In the genomic region with DNA sequence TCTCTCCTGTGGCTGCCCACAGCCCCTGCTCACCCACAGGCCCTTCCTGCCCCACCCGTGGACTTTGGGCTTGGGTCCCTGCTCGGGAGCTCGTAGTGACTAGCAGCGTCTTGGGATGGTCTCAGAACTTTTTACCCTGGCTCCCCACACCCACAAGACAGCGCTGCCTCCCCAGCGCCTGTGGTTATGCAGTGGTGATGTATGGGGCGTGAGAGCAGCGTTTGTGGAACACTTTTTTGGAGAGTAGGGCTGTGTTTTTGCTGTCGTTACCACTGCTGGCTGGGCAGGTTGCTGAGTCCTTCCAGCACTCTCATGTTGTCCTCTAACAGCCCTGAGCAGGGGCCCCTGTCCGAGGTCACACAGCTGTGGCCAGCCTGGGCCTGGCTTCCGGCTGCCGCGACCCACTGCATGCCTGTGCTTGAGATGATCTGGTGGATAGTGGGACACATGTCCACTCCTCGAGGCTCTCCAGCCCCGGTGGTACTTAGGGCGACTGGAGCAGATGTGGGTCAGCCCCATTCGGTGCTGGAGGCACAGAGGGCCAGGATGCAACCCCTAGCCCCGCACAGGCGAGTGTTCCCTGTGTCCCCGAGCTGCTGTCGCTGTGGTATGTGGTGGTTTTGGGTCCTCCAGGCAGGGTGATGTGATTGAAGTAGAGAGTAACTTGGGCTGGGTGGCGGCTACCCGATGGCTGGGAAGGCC, we compare ENCODE assay signal across 9 cellular contexts. TPM values are rescaled to one million over a fixed set of nuclear protein-coding genes. Genes with fewer than 3 reads are reported as not detected.
DNase-seq lines count a peak whose midpoint lies in the region; ATAC-seq lines count a peak whose summit lies in the region.
"Had no signal": no experiment of that assay in that cellular context is flagged by ENCODE, and none has a peak within 500 bp of the region (broad histone marks: within the 10 kb centered on the region; RNA-seq: fewer than 3 reads in every experiment).

No MANE protein-coding gene starts in this region.

- H3K9me3 Mint-ChIP-seq in activated naive CD8-positive, alpha-beta T cell treated with anti-CD3 and anti-CD28 coated beads for 36 hours: no peaks in the 10 kb centered on the region
- no peaks in the 10 kb centered on the region for H3K9me3 Mint-ChIP-seq in naive thymus-derived CD8-positive, alpha-beta T cell

- peak overlapping the region; percentile 90 for H3K27ac Mint-ChIP-seq in activated naive CD8-positive, alpha-beta T cell treated with anti-CD3 and anti-CD28 coated beads for 36 hours
- peak overlapping the region; percentile 46 to 82 (median 68) for H3K27ac Mint-ChIP-seq in naive thymus-derived CD8-positive, alpha-beta T cell

- in situ Hi-C loops in ACHN (cut with HindIII; ENCODE audit: low pct_ligation_motif_present, low pct_unique_long_range_greater_than_20kb, low sequenced_read_pairs): no loop called here

- POLR2A ChIA-PET in naive thymus-derived CD8-positive, alpha-beta T cell (lab: Charles Lee): interaction anchor here (0.5 to 1.0 kb wide), 2 partner anchors 11 to 21 kb away, joined by 3 to 8 read pairs; no protein-coding TSS in a partner anchor

- H3K27me3 Mint-ChIP-seq in activated naive CD8-positive, alpha-beta T cell treated with anti-CD3 and anti-CD28 coated beads for 36 hours: peaks cover 4% of the 10 kb centered on the region
- H3K27me3 Mint-ChIP-seq in naive thymus-derived CD8-positive, alpha-beta T cell: peaks cover 0 to 14% (median 0%) of the 10 kb centered on the region in 5 donors

- DNase-seq in activated naive CD4-positive, alpha-beta T cell treated with Interleukin-2 at 50 U/mL for 16 hours: peak; percentile 38
- no peak for DNase-seq in activated naive CD4-positive, alpha-beta T cell treated with anti-CD3 and anti-CD28 coated beads, Interleukin-2, amount 50 U/mL, for 16 hours
- DNase-seq in activated naive CD8-positive, alpha-beta T cell treated with anti-CD3 and anti-CD28 coated beads for 36 hours: peak; percentile 48
- peak in 5 of 10 donors; percentile 17 to 43 (median 29) for DNase-seq in naive thymus-derived CD8-positive, alpha-beta T cell
- DNase-seq in DMS 273 (lab: John Stamatoyannopoulos, UW; ENCODE audit: unreplicated experiment) (no peak), HCEC 1CT (no peak), ACHN (no peak), hepatic stellate cell (ENCODE audit: low spot score) (no peak)
- DNase-seq: testis had no signal

- H3K4me3 Mint-ChIP-seq in activated naive CD8-positive, alpha-beta T cell treated with anti-CD3 and anti-CD28 coated beads for 36 hours: peak overlapping the region; percentile 85
- peak overlapping the region; percentile 79 to 92 (median 88) for H3K4me3 Mint-ChIP-seq in naive thymus-derived CD8-positive, alpha-beta T cell

- H3K36me3 Mint-ChIP-seq in activated naive CD8-positive, alpha-beta T cell treated with anti-CD3 and anti-CD28 coated beads for 36 hours: no peaks in the 10 kb centered on the region
- H3K36me3 Mint-ChIP-seq in naive thymus-derived CD8-positive, alpha-beta T cell: no peaks in the 10 kb centered on the region

- peaks cover 26% of the 10 kb centered on the region for H3K4me1 Mint-ChIP-seq in activated naive CD8-positive, alpha-beta T cell treated with anti-CD3 and anti-CD28 coated beads for 36 hours
- H3K4me1 Mint-ChIP-seq in naive thymus-derived CD8-positive, alpha-beta T cell: peaks cover 13 to 31% (median 25%) of the 10 kb centered on the region in 4 donors

- ATAC-seq in naive thymus-derived CD8-positive, alpha-beta T cell: peak; percentile 31 to 45

RNA-seq across cellular contexts. Expression of a gene that starts 7.1 kb away (rescaled TPM):
- 10 to 100 TPM; 20.7 to 20.9 TPM for total RNA-seq in activated naive CD8-positive, alpha-beta T cell treated with anti-CD3 and anti-CD28 coated beads for 36 hours
- total RNA-seq in naive thymus-derived CD8-positive, alpha-beta T cell: 1 to 10 TPM; 5.9 to 7.6 TPM
- polyA plus RNA-seq in naive thymus-derived CD8-positive, alpha-beta T cell: 1 to 10 TPM; 2.8 to 4.1 (median 3.4) TPM

Comparison
In these comparisons a context has a peak if more than half of its experiments do, and no peak if none do; other contexts are left out.
1. DNase-seq: peak in activated naive CD4-positive, alpha-beta T cell treated with Interleukin-2 at 50 U/mL for 16 hours (single experiment) and activated naive CD8-positive, alpha-beta T cell treated with anti-CD3 and anti-CD28 coated beads for 36 hours (single experiment); none in activated naive CD4-positive, alpha-beta T cell treated with anti-CD3 and anti-CD28 coated beads, Interleukin-2, amount 50 U/mL, for 16 hours (single experiment), DMS 273 (single experiment), HCEC 1CT (single experiment), ACHN (single experiment) and hepatic stellate cell (single experiment).